In genomic region chr2:27823564-27823963, GRCh38 we compare ENCODE assay signal across 15 cellular contexts.
"Had no signal": no experiment of that assay in that cellular context is flagged by ENCODE, and none has a peak within 500 bp of the region (broad histone marks: within the 10 kb centered on the region; RNA-seq: fewer than 3 reads in every experiment).

No MANE protein-coding gene starts in this region.

- ATAC-seq: activated T-cell treated with anti-CD3 and anti-CD28 coated beads, Interleukin-2, amount 50 U/mL, for 4 hours; left colon; natural killer cell; upper lobe of right lung had no signal

- H3K36me3 ChIP-seq: sigmoid colon, upper lobe of right lung had no signal

- DNase-seq: activated CD4-positive, alpha-beta memory T cell treated with anti-CD3 and anti-CD28 coated beads for 36 hours; activated CD4-positive, alpha-beta T cell treated with anti-CD3 and anti-CD28 coated beads for 1 hour; activated gamma-delta T cell; activated naive CD8-positive, alpha-beta T cell treated with anti-CD3 and anti-CD28 coated beads, Interleukin-2, amount 10 ng/mL, durations not matched to agents 7 days and 5 days; activated T-cell treated with anti-CD3 and anti-CD28 coated beads, Interleukin-2, amount 50 U/mL, for 4 hours; effector CD4-positive, alpha-beta T cell; hypothalamus; left colon; natural killer cell; sigmoid colon; stimulated activated CD4-positive, alpha-beta T cell treated with anti-CD3 and anti-CD28 coated beads, Interleukin-12 subunit alpha, Interleukin-12 subunit beta, amount 100 ng/mL, for 4 hours; stimulated activated CD4-positive, alpha-beta T cell treated with anti-CD3 and anti-CD28 coated beads, Interleukin-2, amount 100 ng/mL, for 48 hours; stimulated activated naive CD4-positive, alpha-beta T cell treated with Interleukin-2 at 50 U/mL for 16 hours; T-helper 9 cell; upper lobe of right lung had no signal

- H3K4me3 ChIP-seq: sigmoid colon, upper lobe of right lung had no signal

- H3K4me3 Mint-ChIP-seq: activated CD4-positive, alpha-beta memory T cell treated with anti-CD3 and anti-CD28 coated beads for 36 hours; activated naive CD8-positive, alpha-beta T cell treated with anti-CD3 and anti-CD28 coated beads, Interleukin-2, amount 10 ng/mL, durations not matched to agents 7 days and 5 days; activated T-cell treated with anti-CD3 and anti-CD28 coated beads, Interleukin-2, amount 50 U/mL, for 4 hours; natural killer cell had no signal

- H3K27ac Mint-ChIP-seq: activated CD4-positive, alpha-beta memory T cell treated with anti-CD3 and anti-CD28 coated beads for 36 hours; activated naive CD8-positive, alpha-beta T cell treated with anti-CD3 and anti-CD28 coated beads, Interleukin-2, amount 10 ng/mL, durations not matched to agents 7 days and 5 days; natural killer cell had no signal

- H3K27me3 Mint-ChIP-seq: activated CD4-positive, alpha-beta memory T cell treated with anti-CD3 and anti-CD28 coated beads for 36 hours; activated naive CD8-positive, alpha-beta T cell treated with anti-CD3 and anti-CD28 coated beads, Interleukin-2, amount 10 ng/mL, durations not matched to agents 7 days and 5 days had no signal

- H3K9me3 ChIP-seq: sigmoid colon, upper lobe of right lung had no signal

- H3K4me1 ChIP-seq: sigmoid colon, upper lobe of right lung had no signal

- H3K27ac ChIP-seq: upper lobe of right lung had no signal

- H3K27me3 ChIP-seq: sigmoid colon, upper lobe of right lung had no signal

- H3K4me1 Mint-ChIP-seq: activated naive CD8-positive, alpha-beta T cell treated with anti-CD3 and anti-CD28 coated beads, Interleukin-2, amount 10 ng/mL, durations not matched to agents 7 days and 5 days; natural killer cell had no signal
